In the genomic region with DNA sequence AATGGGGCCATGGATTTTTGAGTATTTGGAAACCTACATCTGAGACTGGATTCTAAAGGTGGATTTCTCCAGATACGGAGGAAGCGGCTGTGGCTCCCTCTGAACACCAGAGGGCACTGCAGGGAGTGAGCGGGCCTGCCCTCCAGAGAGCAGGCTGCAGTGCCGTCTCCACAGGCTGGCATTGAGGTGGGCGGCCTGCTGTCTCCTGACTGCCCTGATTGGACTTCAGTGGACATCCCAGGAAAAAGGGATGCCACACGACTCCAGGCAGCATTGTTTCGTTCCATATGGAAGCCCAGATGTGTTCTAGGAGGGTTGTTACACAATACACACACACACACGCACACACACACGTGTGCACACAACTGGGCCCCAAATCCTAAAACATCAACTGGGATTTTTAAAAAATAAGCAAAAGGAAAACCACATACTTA, we compare ENCODE assay signal across 8 cellular contexts. TPM values are rescaled to one million over a fixed set of nuclear protein-coding genes. Genes with fewer than 3 reads are reported as not detected.
DNase-seq lines count a peak whose midpoint lies in the region; TF ChIP-seq lines count a peak whose summit lies in the region.

No MANE protein-coding gene starts in this region.

- intact Hi-C loops in dorsolateral prefrontal cortex (cut with DNase I): no loop called here

- H3K4me3 ChIP-seq in dorsolateral prefrontal cortex: no peak overlapping the region

- DNase-seq in NOMO-1 (lab: John Stamatoyannopoulos, UW; ENCODE audit: unreplicated experiment in 2 of 2) (peak; percentile 15 to 33), NOMO-1 treated with dmso at 0.1 percent for 144 hours (lab: John Stamatoyannopoulos, UW; ENCODE audit: unreplicated experiment) (no peak), NCI-H1105 treated with DMSO at 0.1 percent for 48 hours (lab: John Stamatoyannopoulos, UW) (peak; percentile 53), dorsolateral prefrontal cortex (peak in 8 of 10 donors; percentile 15 to 67 (median 46)), lung microvascular endothelial cell (ENCODE audit: low read depth in 2 of 2) (peak; percentile 61 to 66), putamen (ENCODE audit: low spot score) (no peak)
- peak; percentile 27 to 30 for DNase-seq in activated CD4-positive, alpha-beta T cell treated with anti-CD3 and anti-CD28 coated beads for 24 hours (ENCODE audit: low read depth in 2 of 2)
- DNase-seq in stimulated activated CD8-positive, alpha-beta memory T cell treated with anti-CD3 and anti-CD28 coated beads, Interleukin-4, amount 100 ng/mL, for 48 hours: peak; percentile 65

- peak; percentile 22 to 80 (median 69) for TF ChIP-seq CTCF in dorsolateral prefrontal cortex (IDR thresholded peaks at IDR 0.05 in 54 of 56, conservative IDR thresholded peaks at IDR 0.05 in 2 of 56; ENCODE audit: low read depth in 1 of 56, partially characterized antibody in 56 of 56)

- no peaks in the 10 kb centered on the region for H3K27me3 ChIP-seq in dorsolateral prefrontal cortex

- H3K27ac ChIP-seq in dorsolateral prefrontal cortex: no peak overlapping the region

RNA-seq across cellular contexts. Expression of gene ANO2, which starts 20.9 kb away (rescaled TPM):
- 10 to 100 TPM in 39 of 120 experiments, 1 to 10 TPM in 81; 1.6 to 23.8 (median 8.3) TPM for total RNA-seq in dorsolateral prefrontal cortex
- total RNA-seq in lung microvascular endothelial cell: 14.4 and 84.1 TPM in 2 replicates

Comparison
In these comparisons a context has a peak if more than half of its experiments do, and no peak if none do; other contexts are left out.
1. DNase-seq: peak in NOMO-1 (2 of 2), NCI-H1105 treated with DMSO at 0.1 percent for 48 hours (single experiment), activated CD4-positive, alpha-beta T cell treated with anti-CD3 and anti-CD28 coated beads for 24 hours (2 of 2), dorsolateral prefrontal cortex (8 of 10), lung microvascular endothelial cell (2 of 2) and stimulated activated CD8-positive, alpha-beta memory T cell treated with anti-CD3 and anti-CD28 coated beads, Interleukin-4, amount 100 ng/mL, for 48 hours (single experiment); none in NOMO-1 treated with dmso at 0.1 percent for 144 hours (single experiment) and putamen (single experiment).